ENCODE assay signal across 1 cellular context in genomic region chr17:15944720-15945492, GRCh38.
A peak's percentile ranks its signal among the peaks of the same experiment; 100 is the strongest.
TF ChIP-seq lines count a peak whose summit lies in the region.

ADORA2B (plus strand) TSS chr17:15945130; CDS start chr17:15945249, 119 bp downstream.

TF ChIP-seq in K562, 482 proteins besides CTCF, POLR2A, EP300 and RAD21 (continued from another document and continues in another):
- TF ChIP-seq, protein P1, sequence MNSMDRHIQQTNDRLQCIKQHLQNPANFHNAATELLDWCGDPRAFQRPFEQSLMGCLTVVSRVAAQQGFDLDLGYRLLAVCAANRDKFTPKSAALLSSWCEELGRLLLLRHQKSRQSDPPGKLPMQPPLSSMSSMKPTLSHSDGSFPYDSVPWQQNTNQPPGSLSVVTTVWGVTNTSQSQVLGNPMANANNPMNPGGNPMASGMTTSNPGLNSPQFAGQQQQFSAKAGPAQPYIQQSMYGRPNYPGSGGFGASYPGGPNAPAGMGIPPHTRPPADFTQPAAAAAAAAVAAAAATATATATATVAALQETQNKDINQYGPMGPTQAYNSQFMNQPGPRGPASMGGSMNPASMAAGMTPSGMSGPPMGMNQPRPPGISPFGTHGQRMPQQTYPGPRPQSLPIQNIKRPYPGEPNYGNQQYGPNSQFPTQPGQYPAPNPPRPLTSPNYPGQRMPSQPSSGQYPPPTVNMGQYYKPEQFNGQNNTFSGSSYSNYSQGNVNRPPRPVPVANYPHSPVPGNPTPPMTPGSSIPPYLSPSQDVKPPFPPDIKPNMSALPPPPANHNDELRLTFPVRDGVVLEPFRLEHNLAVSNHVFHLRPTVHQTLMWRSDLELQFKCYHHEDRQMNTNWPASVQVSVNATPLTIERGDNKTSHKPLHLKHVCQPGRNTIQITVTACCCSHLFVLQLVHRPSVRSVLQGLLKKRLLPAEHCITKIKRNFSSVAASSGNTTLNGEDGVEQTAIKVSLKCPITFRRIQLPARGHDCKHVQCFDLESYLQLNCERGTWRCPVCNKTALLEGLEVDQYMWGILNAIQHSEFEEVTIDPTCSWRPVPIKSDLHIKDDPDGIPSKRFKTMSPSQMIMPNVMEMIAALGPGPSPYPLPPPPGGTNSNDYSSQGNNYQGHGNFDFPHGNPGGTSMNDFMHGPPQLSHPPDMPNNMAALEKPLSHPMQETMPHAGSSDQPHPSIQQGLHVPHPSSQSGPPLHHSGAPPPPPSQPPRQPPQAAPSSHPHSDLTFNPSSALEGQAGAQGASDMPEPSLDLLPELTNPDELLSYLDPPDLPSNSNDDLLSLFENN (IDR thresholded peaks at IDR 0.05; ENCODE audit: low read depth in 2 of 2, low read length in 2 of 2), result peak in 1 of 2 experiments; percentile 7; a peak in 1 of 4 replicates
- TF ChIP-seq KAT7 (CRISPR knock-in tag; IDR thresholded peaks at IDR 0.05; ENCODE audit: borderline replicate concordance), result no peak; the same call in 1 of the 2 replicates
- TF ChIP-seq MYC (IDR thresholded peaks at IDR 0.05; ENCODE audit: low read depth, low read length), result peak; percentile 82
- TF ChIP-seq MYC (CRISPR knock-in tag; IDR thresholded peaks at IDR 0.05; ENCODE audit: borderline replicate concordance, low read depth), result no peak
- no peak for TF ChIP-seq PPARD (CRISPR knock-in tag; IDR thresholded peaks at IDR 0.05)
- TF ChIP-seq CCAR2 (IDR thresholded peaks at IDR 0.05; ENCODE audit: low read depth, low read length), result no peak
- no peak for TF ChIP-seq SNRNP70 (optimal IDR thresholded peaks at IDR 0.05; ENCODE audit: low read depth, low read length)
- TF ChIP-seq PCBP2 (IDR thresholded peaks at IDR 0.05; ENCODE audit: low read depth, low read length, poor library complexity, severe bottlenecking), result no peak
- TF ChIP-seq ESRRA (IDR thresholded peaks at IDR 0.05; ENCODE audit: borderline replicate concordance, low read depth), result no peak
- no peak for TF ChIP-seq HBP1 (CRISPR knock-in tag; IDR thresholded peaks at IDR 0.05)
- TF ChIP-seq SIN3B (IDR thresholded peaks at IDR 0.05; ENCODE audit: low read depth), result peak; percentile 55; the same call in 1 of the 2 replicates
- TF ChIP-seq MBD1 (CRISPR knock-in tag; IDR thresholded peaks at IDR 0.05), result no peak
- TF ChIP-seq SMAD4 (CRISPR knock-in tag; conservative IDR thresholded peaks at IDR 0.05), result peak; percentile 59; the same call in 1 of the 2 replicates
- no peak for TF ChIP-seq MIER1 (IDR thresholded peaks at IDR 0.05; ENCODE audit: low read depth)
- no peak for TF ChIP-seq ZKSCAN3 (CRISPR knock-in tag; IDR thresholded peaks at IDR 0.05)
- no peak for TF ChIP-seq MEF2D (tag; conservative IDR thresholded peaks at IDR 0.05; ENCODE audit: low read depth)
- peak; percentile 34 for TF ChIP-seq SP2 (IDR thresholded peaks at IDR 0.05; ENCODE audit: extremely low read depth, low read depth, low read length, poor library complexity, severe bottlenecking)
- TF ChIP-seq HMG20B (CRISPR knock-in tag; IDR thresholded peaks at IDR 0.05), result no peak
- no peak for TF ChIP-seq EWSR1 (IDR thresholded peaks at IDR 0.05; ENCODE audit: borderline replicate concordance, low read depth, partially characterized antibody)
- TF ChIP-seq HEY1 (CRISPR knock-in tag; IDR thresholded peaks at IDR 0.05; ENCODE audit: borderline replicate concordance), result no peak
- TF ChIP-seq HDGF (IDR thresholded peaks at IDR 0.05), result no peak
- TF ChIP-seq ZBTB5 (IDR thresholded peaks at IDR 0.05), result no peak
- TF ChIP-seq OTX1 (CRISPR knock-in tag; IDR thresholded peaks at IDR 0.05), result no peak
- TF ChIP-seq, protein P2, sequence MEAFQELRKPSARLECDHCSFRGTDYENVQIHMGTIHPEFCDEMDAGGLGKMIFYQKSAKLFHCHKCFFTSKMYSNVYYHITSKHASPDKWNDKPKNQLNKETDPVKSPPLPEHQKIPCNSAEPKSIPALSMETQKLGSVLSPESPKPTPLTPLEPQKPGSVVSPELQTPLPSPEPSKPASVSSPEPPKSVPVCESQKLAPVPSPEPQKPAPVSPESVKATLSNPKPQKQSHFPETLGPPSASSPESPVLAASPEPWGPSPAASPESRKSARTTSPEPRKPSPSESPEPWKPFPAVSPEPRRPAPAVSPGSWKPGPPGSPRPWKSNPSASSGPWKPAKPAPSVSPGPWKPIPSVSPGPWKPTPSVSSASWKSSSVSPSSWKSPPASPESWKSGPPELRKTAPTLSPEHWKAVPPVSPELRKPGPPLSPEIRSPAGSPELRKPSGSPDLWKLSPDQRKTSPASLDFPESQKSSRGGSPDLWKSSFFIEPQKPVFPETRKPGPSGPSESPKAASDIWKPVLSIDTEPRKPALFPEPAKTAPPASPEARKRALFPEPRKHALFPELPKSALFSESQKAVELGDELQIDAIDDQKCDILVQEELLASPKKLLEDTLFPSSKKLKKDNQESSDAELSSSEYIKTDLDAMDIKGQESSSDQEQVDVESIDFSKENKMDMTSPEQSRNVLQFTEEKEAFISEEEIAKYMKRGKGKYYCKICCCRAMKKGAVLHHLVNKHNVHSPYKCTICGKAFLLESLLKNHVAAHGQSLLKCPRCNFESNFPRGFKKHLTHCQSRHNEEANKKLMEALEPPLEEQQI (IDR thresholded peaks at IDR 0.05), result no peak
- TF ChIP-seq AFF4 (CRISPR knock-in tag; IDR thresholded peaks at IDR 0.05), result no peak; the same call in 1 of the 2 replicates
- TF ChIP-seq, protein P3, sequence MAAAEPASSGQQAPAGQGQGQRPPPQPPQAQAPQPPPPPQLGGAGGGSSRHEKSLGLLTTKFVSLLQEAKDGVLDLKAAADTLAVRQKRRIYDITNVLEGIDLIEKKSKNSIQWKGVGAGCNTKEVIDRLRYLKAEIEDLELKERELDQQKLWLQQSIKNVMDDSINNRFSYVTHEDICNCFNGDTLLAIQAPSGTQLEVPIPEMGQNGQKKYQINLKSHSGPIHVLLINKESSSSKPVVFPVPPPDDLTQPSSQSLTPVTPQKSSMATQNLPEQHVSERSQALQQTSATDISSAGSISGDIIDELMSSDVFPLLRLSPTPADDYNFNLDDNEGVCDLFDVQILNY (CRISPR knock-in tag; IDR thresholded peaks at IDR 0.05), result 0 out of 2 replicates have a peak, but pooled peaks have one; percentile 58
- no peak for TF ChIP-seq ZNF717 (CRISPR knock-in tag; IDR thresholded peaks at IDR 0.05)
- no peak for TF ChIP-seq SIRT6 (IDR thresholded peaks at IDR 0.05; ENCODE audit: low read depth, low read length)
- TF ChIP-seq, protein P4, sequence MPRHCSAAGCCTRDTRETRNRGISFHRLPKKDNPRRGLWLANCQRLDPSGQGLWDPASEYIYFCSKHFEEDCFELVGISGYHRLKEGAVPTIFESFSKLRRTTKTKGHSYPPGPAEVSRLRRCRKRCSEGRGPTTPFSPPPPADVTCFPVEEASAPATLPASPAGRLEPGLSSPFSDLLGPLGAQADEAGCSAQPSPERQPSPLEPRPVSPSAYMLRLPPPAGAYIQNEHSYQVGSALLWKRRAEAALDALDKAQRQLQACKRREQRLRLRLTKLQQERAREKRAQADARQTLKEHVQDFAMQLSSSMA (CRISPR knock-in tag; IDR thresholded peaks at IDR 0.05), result no peak
- TF ChIP-seq PCBP1 (IDR thresholded peaks at IDR 0.05; ENCODE audit: low read depth, low read length, poor library complexity, severe bottlenecking), result peak; percentile 20
- no peak for TF ChIP-seq USF1 (CRISPR knock-in tag; IDR thresholded peaks at IDR 0.05)
- no peak for TF ChIP-seq PHTF2 (CRISPR knock-in tag; IDR thresholded peaks at IDR 0.05)
- TF ChIP-seq HNRNPL (IDR thresholded peaks at IDR 0.05; ENCODE audit: low read depth, low read length), result peak; percentile 92
- TF ChIP-seq SPI1 (IDR thresholded peaks at IDR 0.05; ENCODE audit: borderline replicate concordance, low read depth, low read length), result no peak
- TF ChIP-seq GABPA (tag; conservative IDR thresholded peaks at IDR 0.05; ENCODE audit: low read depth), result peak; percentile 25; the same call in 1 of the 2 replicates
- no peak for TF ChIP-seq KLF13 (tag; IDR thresholded peaks at IDR 0.05; ENCODE audit: borderline replicate concordance, low read depth)
- peak; percentile 31; the same call in 1 of the 2 replicates for TF ChIP-seq KLF1 (tag; IDR thresholded peaks at IDR 0.05)
- TF ChIP-seq BRCA1 (IDR thresholded peaks at IDR 0.05), result no peak
- TF ChIP-seq BRCA1 (CRISPR knock-in tag; IDR thresholded peaks at IDR 0.05), result no peak
- TF ChIP-seq E2F3 (CRISPR knock-in tag; IDR thresholded peaks at IDR 0.05), result 0 out of 2 replicates have a peak, but pooled peaks have one; percentile 12
- TF ChIP-seq, protein P5, sequence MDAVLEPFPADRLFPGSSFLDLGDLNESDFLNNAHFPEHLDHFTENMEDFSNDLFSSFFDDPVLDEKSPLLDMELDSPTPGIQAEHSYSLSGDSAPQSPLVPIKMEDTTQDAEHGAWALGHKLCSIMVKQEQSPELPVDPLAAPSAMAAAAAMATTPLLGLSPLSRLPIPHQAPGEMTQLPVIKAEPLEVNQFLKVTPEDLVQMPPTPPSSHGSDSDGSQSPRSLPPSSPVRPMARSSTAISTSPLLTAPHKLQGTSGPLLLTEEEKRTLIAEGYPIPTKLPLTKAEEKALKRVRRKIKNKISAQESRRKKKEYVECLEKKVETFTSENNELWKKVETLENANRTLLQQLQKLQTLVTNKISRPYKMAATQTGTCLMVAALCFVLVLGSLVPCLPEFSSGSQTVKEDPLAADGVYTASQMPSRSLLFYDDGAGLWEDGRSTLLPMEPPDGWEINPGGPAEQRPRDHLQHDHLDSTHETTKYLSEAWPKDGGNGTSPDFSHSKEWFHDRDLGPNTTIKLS (IDR thresholded peaks at IDR 0.05; ENCODE audit: borderline replicate concordance, low read depth), result peak; percentile 86
- TF ChIP-seq PRMT5 (CRISPR knock-in tag; IDR thresholded peaks at IDR 0.05), result no peak
